Comparison of ENCODE assay signal across 8 cellular contexts in genomic region chr3:152556731-152557254, GRCh38.
DNase-seq lines count a peak whose midpoint lies in the region; ATAC-seq and TF ChIP-seq lines count a peak whose summit lies in the region.

No MANE protein-coding gene starts in this region.

- no peak overlapping the region for H3K9ac ChIP-seq in mucosa of rectum (ENCODE audit: low read depth in 1 of 2, low read length in 2 of 2)

- H3K4me1 Mint-ChIP-seq in endothelial cell (ENCODE audit: unreplicated experiment) = peaks cover 4% of the 10 kb centered on the region

- H3K9me3 ChIP-seq in ascending aorta = no peaks in the 10 kb centered on the region
- H3K9me3 ChIP-seq in mucosa of rectum (ENCODE audit: control insufficient read depth in 2 of 2, low read length in 2 of 2) = no peaks in the 10 kb centered on the region

- peaks cover 6 to 25% of the 10 kb centered on the region in 2 donors for H3K4me1 ChIP-seq in ascending aorta
- H3K4me1 ChIP-seq in mucosa of rectum (ENCODE audit: control insufficient read depth in 2 of 2, insufficient read depth in 2 of 2, low read length in 2 of 2) = no peaks in the 10 kb centered on the region

- H3K27me3 ChIP-seq in ascending aorta = no peaks in the 10 kb centered on the region
- no peaks in the 10 kb centered on the region for H3K27me3 ChIP-seq in mucosa of rectum (ENCODE audit: control insufficient read depth in 2 of 2, insufficient read depth in 2 of 2, low read length in 2 of 2)

- DNase-seq in ascending aorta (ENCODE audit: low spot score in 2 of 2) (no peak), T-helper 9 cell (no peak), DMS 273 treated with DMSO at 0.1 percent for 48 hours (lab: John Stamatoyannopoulos, UW) (no peak), KBM-7 (no peak), endothelial cell (ENCODE audit: low spot score) (no peak)

- H3K27ac Mint-ChIP-seq in endothelial cell (ENCODE audit: unreplicated experiment) = no peak overlapping the region

- intact Hi-C loops in ascending aorta (cut with DNase I) = no loop called here

- H3K27ac ChIP-seq in ascending aorta (peak overlapping the region; percentile 28 to 83), mucosa of rectum (ENCODE audit: low read depth in 2 of 2, low read length in 2 of 2) (peak overlapping the region; percentile 44 to 48)

- no peak overlapping the region for H3K4me3 ChIP-seq in ascending aorta
- H3K4me3 ChIP-seq in mucosa of rectum (ENCODE audit: low read length in 2 of 2) = no peak overlapping the region

- no peak for TF ChIP-seq CTCF in ascending aorta (IDR thresholded peaks at IDR 0.05)
- TF ChIP-seq CTCF in endothelial cell (IDR thresholded peaks at IDR 0.05; ENCODE audit: unreplicated experiment) = no peak

- no peaks in the 10 kb centered on the region for H3K36me3 Mint-ChIP-seq in endothelial cell (ENCODE audit: low read depth, unreplicated experiment)

- H3K27me3 Mint-ChIP-seq in endothelial cell (ENCODE audit: unreplicated experiment) = peaks cover 6% of the 10 kb centered on the region

- ATAC-seq in GM18909 (IDR thresholded peaks at IDR 0.05; ENCODE audit: poor library complexity, unreplicated experiment) (peak; percentile 79), HG02885 (IDR thresholded peaks at IDR 0.05; ENCODE audit: poor library complexity, unreplicated experiment) (peak; percentile 73)

- no peaks in the 10 kb centered on the region for H3K36me3 ChIP-seq in ascending aorta
- H3K36me3 ChIP-seq in mucosa of rectum (ENCODE audit: control insufficient read depth in 2 of 2, insufficient read depth in 2 of 2, low read length in 2 of 2) = no peaks in the 10 kb centered on the region

- in situ Hi-C loops in KBM-7 (cut with MboI; ENCODE audit: low pct_unique_long_range_greater_than_20kb, low sequenced_read_pairs) = no loop called here

- no peak overlapping the region for H3K4me3 Mint-ChIP-seq in endothelial cell (ENCODE audit: unreplicated experiment)

- H3K9me3 Mint-ChIP-seq in endothelial cell (ENCODE audit: unreplicated experiment) = no peaks in the 10 kb centered on the region
